Comparison of ENCODE assay signal across 8 cellular contexts in the genomic region with DNA sequence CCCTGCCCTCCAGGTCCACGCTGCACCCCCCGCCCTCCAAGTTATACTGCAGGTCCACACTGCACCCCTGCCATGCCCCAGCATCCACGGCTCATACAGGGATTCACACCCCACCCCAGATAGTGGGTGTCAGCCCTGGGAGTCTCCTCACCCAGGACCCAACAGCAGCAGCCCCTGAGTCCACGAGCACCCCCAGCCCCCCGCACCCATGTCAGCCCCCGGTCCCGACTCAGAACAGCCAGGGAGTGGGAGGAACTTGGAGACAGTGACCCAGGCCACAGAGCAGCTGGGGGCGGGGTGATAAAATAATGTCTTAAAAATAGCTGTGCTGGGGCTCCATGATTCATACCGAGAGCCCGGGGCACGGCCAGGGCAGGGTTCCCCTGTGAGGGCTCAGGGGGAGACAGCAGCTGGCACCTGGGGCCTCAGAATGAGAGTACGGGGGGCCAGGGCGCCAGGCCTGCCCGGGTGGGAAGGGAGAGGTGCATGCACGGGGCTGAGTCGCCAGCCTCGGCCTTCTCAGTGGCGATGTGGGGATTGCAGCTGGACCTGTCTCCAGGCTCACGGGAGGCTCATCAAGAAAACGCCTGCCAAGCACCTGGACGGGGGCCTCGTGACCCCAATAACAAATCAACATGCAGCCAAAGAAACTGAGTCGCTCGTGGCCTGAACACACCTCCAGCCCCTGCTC. TPM values are rescaled to one million over a fixed set of nuclear protein-coding genes. Genes with fewer than 3 reads are reported as not detected.
DNase-seq lines count a peak whose midpoint lies in the region; ATAC-seq and TF ChIP-seq lines count a peak whose summit lies in the region.

No MANE protein-coding gene starts in this region.

- TF ChIP-seq CTCF in CD14-positive monocyte (IDR thresholded peaks at IDR 0.05) = no peak
- TF ChIP-seq CTCF in upper lobe of left lung (IDR thresholded peaks at IDR 0.05) = no peak

- ATAC-seq in GM19372 (IDR thresholded peaks at IDR 0.05; ENCODE audit: low read depth, unreplicated experiment) = peak; percentile 33
- peak; percentile 46 for ATAC-seq in HG03565 (IDR thresholded peaks at IDR 0.05; ENCODE audit: unreplicated experiment)
- no peak for ATAC-seq in upper lobe of left lung (ENCODE audit: low FRiP score in 2 of 2)
- ATAC-seq in HG02938 (IDR thresholded peaks at IDR 0.05; ENCODE audit: unreplicated experiment) = no peak

- peak overlapping the region; percentile 62 to 71 for H3K4me3 Mint-ChIP-seq in CD14-positive monocyte

- no peaks in the 10 kb centered on the region for H3K27me3 ChIP-seq in upper lobe of left lung

- H3K4me3 ChIP-seq in upper lobe of left lung = no peak overlapping the region

- 65 to 69% methylated on average over 19 to 21 of the region's 24 CpGs for WGBS in upper lobe of left lung, 2 donors

- peak overlapping the region in 2 of 4 donors; percentile 4 to 21 for H3K27ac ChIP-seq in upper lobe of left lung

- TF ChIP-seq POLR2A in upper lobe of left lung (IDR thresholded peaks at IDR 0.05) = no peak

- peaks cover 0 to 2% (median 0%) of the 10 kb centered on the region in 7 donors for H3K9me3 Mint-ChIP-seq in CD14-positive monocyte

- peaks cover 69% of the 10 kb centered on the region for H3K4me1 Mint-ChIP-seq in CD14-positive monocyte

- H3K36me3 ChIP-seq in upper lobe of left lung = no peaks in the 10 kb centered on the region

- H3K4me1 ChIP-seq in upper lobe of left lung = peaks cover 7 to 37% (median 31%) of the 10 kb centered on the region in 4 donors

- H3K27ac Mint-ChIP-seq in CD14-positive monocyte = peak overlapping the region; percentile 85 to 97 (median 92)

- DNase-seq in CD14-positive monocyte (ENCODE audit: low spot score) = peak; percentile 78
- peak; percentile 60 for DNase-seq in activated CD8-positive, alpha-beta memory T cell treated with anti-CD3 and anti-CD28 coated beads, Interleukin-2, amount 50 U/mL, for 24 hours (ENCODE audit: extremely low read depth)
- DNase-seq in mesenteric fat pad (ENCODE audit: low spot score) = peak; percentile 86
- DNase-seq in upper lobe of left lung = peak; percentile 46 to 76
- DNase-seq in SK-N-DZ (ENCODE audit: low spot score) = no peak

- H3K9me3 ChIP-seq in upper lobe of left lung = no peaks in the 10 kb centered on the region

- H3K27me3 Mint-ChIP-seq in CD14-positive monocyte (ENCODE audit: low read depth in 3 of 3) = peaks cover 0 to 4% (median 2%) of the 10 kb centered on the region in 3 donors

- no peak for TF ChIP-seq EP300 in upper lobe of left lung (IDR thresholded peaks at IDR 0.05)

- intact Hi-C loops in CD14-positive monocyte (cut with micrococcal nuclease) = loop anchor here in 1 of 2 donors (5.0 kb wide), 1 partner anchor 33 kb away; no protein-coding TSS in a partner anchor

- H3K36me3 Mint-ChIP-seq in CD14-positive monocyte = peaks cover 24 to 45% of the 10 kb centered on the region in 2 donors

RNA-seq across cellular contexts. Expression of a gene that starts 29.8 kb away (rescaled TPM):
- polyA plus RNA-seq in CD14-positive monocyte = 10 to 100 TPM; 49.1 to 72.2 TPM
- 19.2 TPM for total RNA-seq in mesenteric fat pad
- 100 to 1,000 TPM in 1 of 6 donors, 10 to 100 TPM in 5; 31.0 to 109 (median 37.5) TPM for total RNA-seq in upper lobe of left lung
- polyA plus RNA-seq in SK-N-DZ (2014; cell fraction: cytosol; rRNA removed) = 27.4 and 30.5 TPM in 2 replicates
- 28.2 and 35.6 TPM in 2 replicates for polyA plus RNA-seq in SK-N-DZ (2014; cell fraction: nucleus; rRNA removed)

RNA-seq across cellular contexts. Expression of a gene that starts 48.3 kb away (rescaled TPM):
- polyA plus RNA-seq in CD14-positive monocyte = 10 to 100 TPM; 20.1 to 25.5 TPM
- 29.8 TPM for total RNA-seq in mesenteric fat pad
- total RNA-seq in upper lobe of left lung = 10 to 100 TPM; 26.0 to 82.6 (median 40.8) TPM
- polyA plus RNA-seq in SK-N-DZ (2014; cell fraction: cytosol; rRNA removed) = 58.8 and 60.9 TPM in 2 replicates
- polyA plus RNA-seq in SK-N-DZ (2014; cell fraction: nucleus; rRNA removed) = 132 and 195 TPM in 2 replicates

RNA-seq across cellular contexts. Expression of a gene that starts 50.7 kb away (rescaled TPM):
- 1 to 10 TPM; 7.4 to 7.6 TPM for polyA plus RNA-seq in CD14-positive monocyte
- total RNA-seq in mesenteric fat pad (6.3 TPM), upper lobe of left lung (10 to 100 TPM in 4 of 6 donors, 1 to 10 TPM in 2; 9.1 to 25.1 (median 11.5) TPM)
- 9.5 and 12.6 TPM in 2 replicates for polyA plus RNA-seq in SK-N-DZ (2014; cell fraction: cytosol; rRNA removed)
- polyA plus RNA-seq in SK-N-DZ (2014; cell fraction: nucleus; rRNA removed) = 6.4 and 9.1 TPM in 2 replicates

RNA-seq across cellular contexts. Expression of a gene that starts 58.3 kb away (rescaled TPM):
- not detected for polyA plus RNA-seq in CD14-positive monocyte
- total RNA-seq in mesenteric fat pad = not detected
- total RNA-seq in upper lobe of left lung = not detected
- polyA plus RNA-seq in SK-N-DZ (2014; cell fraction: cytosol; rRNA removed) = 1.7 and 2.9 TPM in 2 replicates
- polyA plus RNA-seq in SK-N-DZ (2014; cell fraction: nucleus; rRNA removed) = 2.0 and 4.2 TPM in 2 replicates

Comparison
In these comparisons a context has a peak if more than half of its experiments do, and no peak if none do; other contexts are left out.
1. ATAC-seq: peak in GM19372 (single experiment) and HG03565 (single experiment); none in upper lobe of left lung (0 of 2) and HG02938 (single experiment).